In genomic region chr1:1155258-1155657, GRCh38 we compare ENCODE assay signal across 1 cellular context.
TF ChIP-seq lines count a peak whose summit lies in the region.

No MANE protein-coding gene starts in this region.

TF ChIP-seq in K562, 482 proteins besides CTCF, POLR2A, EP300 and RAD21:
- no peak for TF ChIP-seq PTTG1 (tag; IDR thresholded peaks at IDR 0.05; ENCODE audit: low read depth)
- TF ChIP-seq DDX20 (tag; IDR thresholded peaks at IDR 0.05; ENCODE audit: low read depth) = no peak
- TF ChIP-seq L3MBTL2 (IDR thresholded peaks at IDR 0.05) = 0 out of 2 replicates have a peak, but pooled peaks have one; percentile 20
- peak; percentile 53; the same call in 1 of the 2 replicates for TF ChIP-seq TAL1 (IDR thresholded peaks at IDR 0.05)
- 0 out of 2 replicates have a peak, but pooled peaks have one; percentile 9 for TF ChIP-seq LCOR (CRISPR knock-in tag; IDR thresholded peaks at IDR 0.05)
- no peak for TF ChIP-seq PCBP1 (IDR thresholded peaks at IDR 0.05; ENCODE audit: low read depth, low read length, poor library complexity, severe bottlenecking)
- peak in 1 of 2 experiments; percentile 26; a peak in 1 of 4 replicates for TF ChIP-seq RCOR1 (IDR thresholded peaks at IDR 0.05; ENCODE audit: borderline replicate concordance in 1 of 2, low read depth in 2 of 2, low read length in 2 of 2)
- peak; percentile 73 for TF ChIP-seq CBFA2T3 (IDR thresholded peaks at IDR 0.05)
- no peak for TF ChIP-seq CSDE1 (IDR thresholded peaks at IDR 0.05)
- peak; percentile 54 for TF ChIP-seq CBFA2T2 (conservative IDR thresholded peaks at IDR 0.05)
- TF ChIP-seq ARID1B (IDR thresholded peaks at IDR 0.05) = peak; percentile 23; the same call in 1 of the 2 replicates
- TF ChIP-seq NFIC (IDR thresholded peaks at IDR 0.05) = 0 out of 2 replicates have a peak, but pooled peaks have one; percentile 5
TF ChIP-seq in K562: peak in this region for 8.
